9 cellular contexts compared by ENCODE assay signal in genomic region chr2:71000780-71001591, GRCh38. TPM values are rescaled to one million over a fixed set of nuclear protein-coding genes. Genes with fewer than 3 reads are reported as not detected.
A peak's percentile ranks its signal among the peaks of the same experiment; 100 is the strongest.
DNase-seq lines count a peak whose midpoint lies in the region; ATAC-seq, FAIRE-seq and TF ChIP-seq lines count a peak whose summit lies in the region.
"Had no signal": no experiment of that assay in that cellular context is flagged by ENCODE, and none has a peak within 500 bp of the region (broad histone marks: within the 10 kb centered on the region; RNA-seq: fewer than 3 reads in every experiment).

No MANE protein-coding gene starts in this region.

- H2AFZ ChIP-seq in OCI-LY7 (ENCODE audit: low read length) (peak overlapping the region; percentile 92), neural progenitor cell (replicated peaks) (peak overlapping the region; percentile 99)

- H3K4me2 ChIP-seq in OCI-LY7 (ENCODE audit: low read length) = peak overlapping the region; percentile 67
- peak overlapping the region; percentile 78 for H3K4me2 ChIP-seq in neural progenitor cell

- no peaks in the 10 kb centered on the region for H3K79me2 ChIP-seq in OCI-LY7 (ENCODE audit: insufficient read depth, low read depth, low read length)
- no peaks in the 10 kb centered on the region for H3K79me2 ChIP-seq in neural progenitor cell (ENCODE audit: low read depth)

- H3K4me1 ChIP-seq in OCI-LY7 (ENCODE audit: insufficient read depth, low read length, poor library complexity, severe bottlenecking) = peaks cover 17% of the 10 kb centered on the region
- peaks cover 18% of the 10 kb centered on the region for H3K4me1 ChIP-seq in neural progenitor cell
- H3K4me1 ChIP-seq in stomach smooth muscle (ENCODE audit: control insufficient read depth, insufficient read depth, low read length) = peaks cover 4% of the 10 kb centered on the region

- ATAC-seq in GM21367 (IDR thresholded peaks at IDR 0.05; ENCODE audit: unreplicated experiment) = peak; percentile 82

- H3K9me3 ChIP-seq in OCI-LY7 (ENCODE audit: low read length) = no peaks in the 10 kb centered on the region
- H3K9me3 ChIP-seq in neural progenitor cell (ENCODE audit: low read depth) = no peaks in the 10 kb centered on the region
- no peaks in the 10 kb centered on the region for H3K9me3 ChIP-seq in stomach smooth muscle (ENCODE audit: control insufficient read depth in 2 of 2, low read length in 2 of 2)

- no TSS peak for BruUV-seq in OCI-LY7 (replicated peaks; lab: Mats Ljungman, UMichigan)

- intact Hi-C loops in OCI-LY7 (cut with micrococcal nuclease; ENCODE audit: unreplicated experiment) = no loop called here

- POLR2A ChIA-PET in OCI-LY7 (lab: Charles Lee) = interaction anchor here (1.5 kb wide), 1 partner anchor 226 kb away, joined by 3 read pairs; the partner anchor contains the start of gene PAIP2B

- peak overlapping the region; percentile 73 for H3K4me3 Mint-ChIP-seq in neural progenitor cell

- H3K27ac Mint-ChIP-seq in neural progenitor cell = no peak overlapping the region

- CTCF ChIA-PET in OCI-LY7 (lab: Charles Lee; ENCODE audit: unreplicated experiment) = interaction anchor here (0.6 to 1.4 kb wide), 4 partner anchors 70 to 155 kb away, joined by 3 to 6 read pairs (median 3); no protein-coding TSS in a partner anchor

- TF ChIP-seq CTCF in OCI-LY7 (conservative IDR thresholded peaks at IDR 0.05; ENCODE audit: low read length) (peak; percentile 96), neural progenitor cell (IDR thresholded peaks at IDR 0.05) (peak; percentile 84)

- H3K27ac ChIP-seq in OCI-LY7 (ENCODE audit: low read depth, low read length, poor library complexity, severe bottlenecking) = no peak overlapping the region
- no peak overlapping the region for H3K27ac ChIP-seq in neural progenitor cell
- H3K27ac ChIP-seq in stomach smooth muscle (ENCODE audit: low read length) = no peak overlapping the region

- H3K9me2 ChIP-seq in OCI-LY7 (ENCODE audit: insufficient read depth, low read length) = no peaks in the 10 kb centered on the region

- H3K27me3 ChIP-seq in neural progenitor cell (peaks cover 31% of the 10 kb centered on the region), stomach smooth muscle (ENCODE audit: control insufficient read depth in 1 of 2, insufficient read depth in 2 of 2, low read length in 2 of 2) (no peaks in the 10 kb centered on the region)

- H3K36me3 ChIP-seq in OCI-LY7 (ENCODE audit: insufficient read depth, low read length) (no peaks in the 10 kb centered on the region), neural progenitor cell (no peaks in the 10 kb centered on the region), stomach smooth muscle (ENCODE audit: control insufficient read depth in 2 of 2, insufficient read depth in 2 of 2, low read length in 2 of 2) (no peaks in the 10 kb centered on the region)

- FAIRE-seq in HTR-8/SVneo (lab: Jason Lieb, UNC) = peak; percentile 91
- FAIRE-seq: islet of Langerhans had no signal

- H3K36me3 Mint-ChIP-seq in neural progenitor cell = no peaks in the 10 kb centered on the region

- peaks cover 5% of the 10 kb centered on the region for H3K27me3 Mint-ChIP-seq in neural progenitor cell (ENCODE audit: insufficient read depth, low read depth)

- H3K9ac ChIP-seq in neural progenitor cell = no peak overlapping the region
- no peak overlapping the region for H3K9ac ChIP-seq in stomach smooth muscle (ENCODE audit: low read length in 2 of 2)

- DNase-seq in DMS114 treated with DMSO at 0.1 percent for 48 hours (lab: John Stamatoyannopoulos, UW; ENCODE audit: unreplicated experiment) (peak; percentile 44), HTR-8/SVneo (ENCODE audit: insufficient read length, low spot score) (peak; percentile 79), OCI-LY7 (ENCODE audit: low spot score) (peak; percentile 87), fibroblast of peridontal ligament (ENCODE audit: extremely low read depth) (peak; percentile 63), neural progenitor cell (ENCODE audit: low spot score) (peak; percentile 72)
- DNase-seq in activated T-cell treated with anti-CD3 and anti-CD28 coated beads, Interleukin-2, amount 50 U/mL, for 1 hour = peak; percentile 80

- H3K4me1 Mint-ChIP-seq in neural progenitor cell = peaks cover 20% of the 10 kb centered on the region

- peaks cover 18% of the 10 kb centered on the region for H3F3A ChIP-seq in neural progenitor cell (ENCODE audit: low read depth)

- H4K20me1 ChIP-seq in OCI-LY7 (ENCODE audit: insufficient read depth, low read length) = no peaks in the 10 kb centered on the region
- H4K20me1 ChIP-seq in neural progenitor cell (ENCODE audit: low read depth) = no peaks in the 10 kb centered on the region

- no peaks in the 10 kb centered on the region for H3K9me3 Mint-ChIP-seq in neural progenitor cell

- H3K4me3 ChIP-seq in OCI-LY7 (ENCODE audit: low read depth, low read length, poor library complexity, severe bottlenecking) (peak overlapping the region; percentile 63), neural progenitor cell (no peak overlapping the region), stomach smooth muscle (ENCODE audit: low read length in 2 of 2) (peak overlapping the region; percentile 44 to 67)

RNA-seq across cellular contexts. Expression of gene TEX261, which starts 6.3 kb away (rescaled TPM):
- 26.7 and 34.5 TPM in 2 replicates for total RNA-seq in OCI-LY7 (2014; rRNA removed; shearing (Covaris generic))
- total RNA-seq in OCI-LY7 (2022) (45.8 and 57.7 TPM in 2 replicates), neural progenitor cell (ENCODE audit: low replicate concordance) (9.4 and 27.7 TPM in 2 replicates)

RNA-seq across cellular contexts. Expression of gene ANKRD53, which starts 22.6 kb away (rescaled TPM):
- total RNA-seq in OCI-LY7 (2014; rRNA removed; shearing (Covaris generic)) = not detected in 2 replicates
- total RNA-seq in OCI-LY7 (2022) = not detected in 2 replicates
- total RNA-seq in neural progenitor cell (ENCODE audit: low replicate concordance) = 0.06 TPM in 1 of 2 replicates, not detected in the other
